ENCODE assay signal across 2 cellular contexts in the genomic region with DNA sequence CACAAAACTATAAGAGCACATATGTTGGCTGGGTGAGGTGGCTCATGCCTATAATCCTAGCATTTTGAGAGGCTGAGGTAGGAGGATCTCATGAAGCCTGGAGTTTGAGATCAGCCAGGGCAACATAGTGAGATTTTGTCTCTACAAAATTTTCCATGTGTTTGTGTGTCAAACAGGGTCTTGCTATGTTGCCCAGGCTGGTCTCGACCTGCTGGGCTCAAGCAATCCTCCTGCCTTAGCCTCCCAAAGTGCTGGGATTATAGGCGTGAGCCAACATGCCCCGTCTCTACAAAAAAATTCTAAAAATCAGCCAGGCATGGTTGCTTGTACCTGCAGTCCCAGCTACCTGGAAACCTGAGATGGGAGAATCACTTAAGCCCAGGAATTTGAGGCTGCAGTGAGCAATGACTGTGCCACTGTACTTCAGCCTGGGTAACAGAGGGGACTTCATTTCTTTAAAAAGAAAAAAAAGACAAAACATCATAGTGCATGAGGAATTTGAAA.
TF ChIP-seq lines count a peak whose summit lies in the region.

No MANE protein-coding gene starts in this region.

TF ChIP-seq in HepG2, 621 proteins besides CTCF, POLR2A, EP300 and RAD21:
- TF ChIP-seq, protein P1, sequence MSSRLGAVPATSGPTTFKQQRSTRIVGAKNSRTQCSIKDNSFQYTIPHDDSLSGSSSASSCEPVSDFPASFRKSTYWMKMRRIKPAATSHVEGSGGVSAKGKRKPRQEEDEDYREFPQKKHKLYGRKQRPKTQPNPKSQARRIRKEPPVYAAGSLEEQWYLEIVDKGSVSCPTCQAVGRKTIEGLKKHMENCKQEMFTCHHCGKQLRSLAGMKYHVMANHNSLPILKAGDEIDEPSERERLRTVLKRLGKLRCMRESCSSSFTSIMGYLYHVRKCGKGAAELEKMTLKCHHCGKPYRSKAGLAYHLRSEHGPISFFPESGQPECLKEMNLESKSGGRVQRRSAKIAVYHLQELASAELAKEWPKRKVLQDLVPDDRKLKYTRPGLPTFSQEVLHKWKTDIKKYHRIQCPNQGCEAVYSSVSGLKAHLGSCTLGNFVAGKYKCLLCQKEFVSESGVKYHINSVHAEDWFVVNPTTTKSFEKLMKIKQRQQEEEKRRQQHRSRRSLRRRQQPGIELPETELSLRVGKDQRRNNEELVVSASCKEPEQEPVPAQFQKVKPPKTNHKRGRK (CRISPR knock-in tag; IDR thresholded peaks at IDR 0.05) = no peak
- TF ChIP-seq ZNF121 (CRISPR knock-in tag; IDR thresholded peaks at IDR 0.05) = peak; percentile 71
- no peak for TF ChIP-seq ZNF605 (CRISPR knock-in tag; IDR thresholded peaks at IDR 0.05)
- TF ChIP-seq RBFOX2 (IDR thresholded peaks at IDR 0.05; ENCODE audit: low read depth, low read length) = no peak
- TF ChIP-seq, protein P2, sequence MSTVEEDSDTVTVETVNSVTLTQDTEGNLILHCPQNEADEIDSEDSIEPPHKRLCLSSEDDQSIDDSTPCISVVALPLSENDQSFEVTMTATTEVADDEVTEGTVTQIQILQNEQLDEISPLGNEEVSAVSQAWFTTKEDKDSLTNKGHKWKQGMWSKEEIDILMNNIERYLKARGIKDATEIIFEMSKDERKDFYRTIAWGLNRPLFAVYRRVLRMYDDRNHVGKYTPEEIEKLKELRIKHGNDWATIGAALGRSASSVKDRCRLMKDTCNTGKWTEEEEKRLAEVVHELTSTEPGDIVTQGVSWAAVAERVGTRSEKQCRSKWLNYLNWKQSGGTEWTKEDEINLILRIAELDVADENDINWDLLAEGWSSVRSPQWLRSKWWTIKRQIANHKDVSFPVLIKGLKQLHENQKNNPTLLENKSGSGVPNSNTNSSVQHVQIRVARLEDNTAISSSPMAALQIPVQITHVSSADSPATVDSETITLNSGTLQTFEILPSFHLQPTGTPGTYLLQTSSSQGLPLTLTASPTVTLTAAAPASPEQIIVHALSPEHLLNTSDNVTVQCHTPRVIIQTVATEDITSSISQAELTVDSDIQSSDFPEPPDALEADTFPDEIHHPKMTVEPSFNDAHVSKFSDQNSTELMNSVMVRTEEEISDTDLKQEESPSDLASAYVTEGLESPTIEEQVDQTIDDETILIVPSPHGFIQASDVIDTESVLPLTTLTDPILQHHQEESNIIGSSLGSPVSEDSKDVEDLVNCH (CRISPR knock-in tag; IDR thresholded peaks at IDR 0.05) = no peak
- TF ChIP-seq FOXP1 (IDR thresholded peaks at IDR 0.05) = no peak
- TF ChIP-seq FOXP1 (CRISPR knock-in tag; IDR thresholded peaks at IDR 0.05) = no peak
- TF ChIP-seq SPEN (CRISPR knock-in tag; IDR thresholded peaks at IDR 0.05; ENCODE audit: low read depth) = no peak
- TF ChIP-seq KLF9 (CRISPR knock-in tag; IDR thresholded peaks at IDR 0.05; ENCODE audit: low read depth) = no peak

TF ChIP-seq in WTC11, 78 proteins besides CTCF, POLR2A, EP300 and RAD21:
- TF ChIP-seq ZNF121 (CRISPR knock-in tag; IDR thresholded peaks at IDR 0.05) = peak; percentile 89
- TF ChIP-seq, protein P3, sequence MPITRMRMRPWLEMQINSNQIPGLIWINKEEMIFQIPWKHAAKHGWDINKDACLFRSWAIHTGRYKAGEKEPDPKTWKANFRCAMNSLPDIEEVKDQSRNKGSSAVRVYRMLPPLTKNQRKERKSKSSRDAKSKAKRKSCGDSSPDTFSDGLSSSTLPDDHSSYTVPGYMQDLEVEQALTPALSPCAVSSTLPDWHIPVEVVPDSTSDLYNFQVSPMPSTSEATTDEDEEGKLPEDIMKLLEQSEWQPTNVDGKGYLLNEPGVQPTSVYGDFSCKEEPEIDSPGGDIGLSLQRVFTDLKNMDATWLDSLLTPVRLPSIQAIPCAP (CRISPR knock-in tag; IDR thresholded peaks at IDR 0.05) = no peak
- TF ChIP-seq CBFB (CRISPR knock-in tag; IDR thresholded peaks at IDR 0.05; ENCODE audit: low read depth) = no peak
- no peak for TF ChIP-seq TCF7 (CRISPR knock-in tag; IDR thresholded peaks at IDR 0.05; ENCODE audit: low read depth)
